17 cellular contexts compared by ENCODE assay signal in genomic region chr18:8450898-8451665, GRCh38.
DNase-seq lines count a peak whose midpoint lies in the region; ATAC-seq and TF ChIP-seq lines count a peak whose summit lies in the region.
"Had no signal": no experiment of that assay in that cellular context is flagged by ENCODE, and none has a peak within 500 bp of the region (broad histone marks: within the 10 kb centered on the region; RNA-seq: fewer than 3 reads in every experiment).

No MANE protein-coding gene starts in this region.

- H3K4me3 Mint-ChIP-seq in endodermal cell, result no peak overlapping the region

- no peaks in the 10 kb centered on the region for H3K9me3 ChIP-seq in endodermal cell (ENCODE audit: control insufficient read depth, low read length)
- H3K9me3 ChIP-seq in liver (ENCODE audit: control insufficient read depth in 4 of 4, low read length in 3 of 4), result no peaks in the 10 kb centered on the region
- no peaks in the 10 kb centered on the region for H3K9me3 ChIP-seq in spleen
- H3K9me3 ChIP-seq: SJSA1 had no signal

- H3K27ac Mint-ChIP-seq in endodermal cell, result no peak overlapping the region

- H3K27me3 ChIP-seq in H7 (ENCODE audit: control insufficient read depth, insufficient read depth, low read length), result no peaks in the 10 kb centered on the region
- no peaks in the 10 kb centered on the region for H3K27me3 ChIP-seq in endodermal cell (ENCODE audit: control insufficient read depth, insufficient read depth, low read length, poor library complexity, severe bottlenecking)
- no peaks in the 10 kb centered on the region for H3K27me3 ChIP-seq in liver (ENCODE audit: control insufficient read depth in 4 of 4, insufficient read depth in 4 of 4, low read length in 3 of 4)
- no peaks in the 10 kb centered on the region for H3K27me3 ChIP-seq in spleen (replicated peaks in 1 of 7)
- H3K27me3 ChIP-seq: BLaER1 treated with 17β-estradiol and CSF1 and Interleukin-3, amounts not matched to agents 10 nM and 100 nM; SJSA1 had no signal

- H3K4me1 Mint-ChIP-seq in endodermal cell, result peaks cover 2% of the 10 kb centered on the region

- H3K9ac ChIP-seq in endodermal cell (ENCODE audit: extremely low read depth, low read length, poor library complexity, severe bottlenecking), result no peak overlapping the region
- H3K9ac ChIP-seq in liver (ENCODE audit: low read depth in 1 of 2, low read length in 2 of 2), result no peak overlapping the region
- H3K9ac ChIP-seq: BLaER1 treated with 17β-estradiol and CSF1 and Interleukin-3, amounts not matched to agents 10 nM and 100 nM had no signal

- H3K36me3 ChIP-seq in H7 (replicated peaks; ENCODE audit: control insufficient read depth, insufficient read depth, low read length) (no peaks in the 10 kb centered on the region), endodermal cell (ENCODE audit: control insufficient read depth, insufficient read depth, low read length) (no peaks in the 10 kb centered on the region), liver (ENCODE audit: control insufficient read depth in 4 of 4, insufficient read depth in 3 of 4, low read depth in 1 of 4, low read length in 3 of 4) (no peaks in the 10 kb centered on the region), spleen (no peaks in the 10 kb centered on the region)
- H3K36me3 ChIP-seq: BLaER1 treated with 17β-estradiol and CSF1 and Interleukin-3, amounts not matched to agents 10 nM and 100 nM; SJSA1 had no signal

- H3K27ac ChIP-seq in endodermal cell (ENCODE audit: low read depth, low read length), result no peak overlapping the region
- H3K27ac ChIP-seq in liver (ENCODE audit: low read depth in 1 of 2, low read length in 2 of 2), result no peak overlapping the region
- H3K27ac ChIP-seq in spleen, result peak overlapping the region in 5 of 8 donors; percentile 10 to 67 (median 62)
- H3K27ac ChIP-seq: BLaER1 treated with 17β-estradiol and CSF1 and Interleukin-3, amounts not matched to agents 10 nM and 100 nM; SJSA1 had no signal

- TF ChIP-seq POLR2A in spleen (IDR thresholded peaks at IDR 0.05), result no peak

- TF ChIP-seq CTCF in endodermal cell (conservative IDR thresholded peaks at IDR 0.05) (peak; percentile 28), liver (IDR thresholded peaks at IDR 0.05; ENCODE audit: low read depth, low read length, missing input control) (no peak), spleen (IDR thresholded peaks at IDR 0.05 in 8 of 11, conservative IDR thresholded peaks at IDR 0.05 in 3 of 11) (peak in 2 of 11 experiments; percentile 10 to 11)

- WGBS in endodermal cell (ENCODE audit: insufficient coverage in 1 of 2, insufficient read length in 1 of 2), 2 experiments, result 88 to 100% methylated on average over 3 to 13 of the region's 13 CpGs
- 81% methylated on average over 13 of the region's 13 CpGs for WGBS in liver
- WGBS in spleen, 5 donors, result 75 to 79% (median 77%) methylated on average over 11 to 13 of the region's 13 CpGs

- H3K9me3 Mint-ChIP-seq in endodermal cell, result no peaks in the 10 kb centered on the region

- DNase-seq in H7 (peak; percentile 41), endodermal cell (peak; percentile 64), spleen (peak; percentile 81), DMS79 (lab: John Stamatoyannopoulos, UW) (no peak), iPS-NIHi7 (ENCODE audit: extremely low spot score) (no peak)
- DNase-seq in stimulated activated CD4-positive, alpha-beta T cell treated with anti-CD3 and anti-CD28 coated beads, Interleukin-4, amount 100 ng/mL, for 4 hours, result no peak
- DNase-seq: EL, NCI-H1417 treated with DMSO at 0.1 percent for 48 hours, NCI-H2029, NCI-H2171 treated with DMSO at 0.1 percent for 48 hours, NCI-H446 treated with DMSO at 0.1 percent for 48 hours, NCI-H748 treated with DMSO at 0.1 percent for 48 hours, RPMI8226 had no signal

- H3K4me3 ChIP-seq in H7 (ENCODE audit: insufficient read depth, low read depth, low read length), result no peak overlapping the region
- no peak overlapping the region for H3K4me3 ChIP-seq in endodermal cell (ENCODE audit: low read length)
- H3K4me3 ChIP-seq in liver (ENCODE audit: low read depth in 1 of 3, low read length in 3 of 3), result no peak overlapping the region
- no peak overlapping the region for H3K4me3 ChIP-seq in spleen
- H3K4me3 ChIP-seq: BLaER1 treated with 17β-estradiol and CSF1 and Interleukin-3, amounts not matched to agents 10 nM and 100 nM; SJSA1 had no signal

- ATAC-seq in GM18520 (IDR thresholded peaks at IDR 0.05; ENCODE audit: unreplicated experiment), result no peak

- intact Hi-C loops in spleen (cut with DNase I; ENCODE audit: low total_unique reads), result no loop called here

- TF ChIP-seq RAD21 in liver (IDR thresholded peaks at IDR 0.05), result no peak

- H3K27me3 Mint-ChIP-seq in endodermal cell (ENCODE audit: insufficient read depth), result no peaks in the 10 kb centered on the region

- H3K36me3 Mint-ChIP-seq in endodermal cell (ENCODE audit: low read depth), result no peaks in the 10 kb centered on the region

- H3K4me1 ChIP-seq in endodermal cell (ENCODE audit: control insufficient read depth, insufficient read depth, low read length), result no peaks in the 10 kb centered on the region
- H3K4me1 ChIP-seq in liver (ENCODE audit: control insufficient read depth in 4 of 4, insufficient read depth in 4 of 4, low read length in 3 of 4), result no peaks in the 10 kb centered on the region
- no peaks in the 10 kb centered on the region for H3K4me1 ChIP-seq in spleen
- H3K4me1 ChIP-seq: SJSA1 had no signal

TF ChIP-seq in liver, 16 proteins besides CTCF, POLR2A, EP300 and RAD21:
- no peak for TF ChIP-seq SP1 (IDR thresholded peaks at IDR 0.05)
- peak; percentile 52 for TF ChIP-seq NR2F2 (IDR thresholded peaks at IDR 0.05)
TF ChIP-seq in liver: peak in this region for 1.

Comparison
In these comparisons a context has a peak if more than half of its experiments do, and no peak if none do; other contexts are left out.
1. DNase-seq: peak in H7 (single experiment), endodermal cell (single experiment) and spleen (single experiment); none in DMS79 (single experiment), stimulated activated CD4-positive, alpha-beta T cell treated with anti-CD3 and anti-CD28 coated beads, Interleukin-4, amount 100 ng/mL, for 4 hours (0 of 2) and iPS-NIHi7 (single experiment).
2. H3K27ac ChIP-seq: peak in spleen (5 of 8); none in endodermal cell (single experiment) and liver (0 of 2).